ENCODE assay signal across 16 cellular contexts in the genomic region with DNA sequence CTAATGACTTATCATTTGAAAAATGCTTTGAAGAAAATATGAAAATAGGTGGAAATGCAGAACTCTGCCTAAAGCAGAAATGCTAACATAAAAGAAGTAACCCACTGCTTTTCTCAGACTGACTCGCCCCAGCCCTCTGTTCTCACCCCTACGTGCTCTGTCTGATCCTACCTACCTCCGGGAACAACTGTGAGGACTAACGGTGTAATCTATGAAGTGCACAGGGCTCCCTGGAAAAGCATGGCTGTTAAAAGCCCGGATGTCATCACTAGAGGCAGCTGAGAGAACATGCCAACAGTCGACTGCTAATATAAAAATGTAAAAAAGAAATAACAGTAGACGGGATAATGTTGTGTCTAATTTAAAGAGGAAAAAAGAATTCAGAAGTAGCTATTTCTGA.
A peak's percentile ranks its signal among the peaks of the same experiment; 100 is the strongest.
DNase-seq lines count a peak whose midpoint lies in the region; TF ChIP-seq lines count a peak whose summit lies in the region.
"Had no signal": no experiment of that assay in that cellular context is flagged by ENCODE, and none has a peak within 500 bp of the region (broad histone marks: within the 10 kb centered on the region; RNA-seq: fewer than 3 reads in every experiment).

No MANE protein-coding gene starts in this region.

- H3K4me2 ChIP-seq in GM23248 (ENCODE audit: unreplicated experiment) (peak overlapping the region; percentile 1), neural progenitor cell (no peak overlapping the region)

- H3K9me3 ChIP-seq in GM23248 (ENCODE audit: low read depth) (no peaks in the 10 kb centered on the region), neural progenitor cell (ENCODE audit: low read depth) (no peaks in the 10 kb centered on the region)
- H3K9me3 ChIP-seq: Peyer's patch had no signal

- H3K27me3 ChIP-seq in GM23248 (replicated peaks; ENCODE audit: insufficient read depth) (no peaks in the 10 kb centered on the region), neural progenitor cell (no peaks in the 10 kb centered on the region)
- H3K27me3 ChIP-seq: Peyer's patch had no signal

- in situ Hi-C loops in GM23248 (cut with MboI): no loop called here

- peak overlapping the region; percentile 1; the same call in 1 of the 2 replicates for H3K27ac ChIP-seq in GM23248
- H3K27ac ChIP-seq in neural progenitor cell: no peak overlapping the region
- H3K27ac ChIP-seq: C4-2B, Peyer's patch had no signal

- H3K4me3 Mint-ChIP-seq in neural progenitor cell (no peak overlapping the region), progenitor cell of endocrine pancreas (ENCODE audit: low read depth) (no peak overlapping the region)

- peaks cover 92% of the 10 kb centered on the region for H3K79me2 ChIP-seq in GM23248 (ENCODE audit: insufficient read depth)
- no peaks in the 10 kb centered on the region for H3K79me2 ChIP-seq in neural progenitor cell (ENCODE audit: low read depth)

- DNase-seq in GM23248 (peak; percentile 54), amniotic epithelial cell (ENCODE audit: low read depth) (peak; percentile 29), fibroblast of pulmonary artery (ENCODE audit: low read depth) (peak; percentile 42), neural progenitor cell (ENCODE audit: low spot score) (no peak), progenitor cell of endocrine pancreas (ENCODE audit: low spot score, unreplicated experiment) (no peak), NK-92 (lab: John Stamatoyannopoulos, UW; ENCODE audit: unreplicated experiment) (no peak)
- DNase-seq in activated CD4-positive, alpha-beta T cell treated with anti-CD3 and anti-CD28 coated beads for 1 hour: no peak
- DNase-seq: GF-D8, H7, NCI-H1105 treated with DMSO at 0.1 percent for 48 hours, NCI-H1694 treated with DMSO at 0.1 percent for 48 hours, NCI-H226, NCI-H524 treated with DMSO at 0.1 percent for 48 hours, Peyer's patch, SHP77 had no signal

- H3K9me2 ChIP-seq in GM23248 (ENCODE audit: insufficient read depth): no peaks in the 10 kb centered on the region

- H3K9me3 Mint-ChIP-seq in neural progenitor cell: peaks cover 3% of the 10 kb centered on the region
- H3K9me3 Mint-ChIP-seq in progenitor cell of endocrine pancreas (ENCODE audit: low read depth): peaks cover 5% of the 10 kb centered on the region

- H3K27me3 Mint-ChIP-seq in neural progenitor cell (ENCODE audit: insufficient read depth, low read depth) (peaks cover 4% of the 10 kb centered on the region), progenitor cell of endocrine pancreas (no peaks in the 10 kb centered on the region)

- H3F3A ChIP-seq in GM23248 (ENCODE audit: insufficient read depth): peaks cover 38% of the 10 kb centered on the region
- H3F3A ChIP-seq in neural progenitor cell (ENCODE audit: low read depth): no peaks in the 10 kb centered on the region

- H2AFZ ChIP-seq in GM23248: 0 out of 2 replicates have a peak overlapping the region, but pooled peaks have one; percentile 7
- H2AFZ ChIP-seq in neural progenitor cell (replicated peaks): no peak overlapping the region

- H3K4me1 ChIP-seq in GM23248 (ENCODE audit: insufficient read depth): peaks cover 42% of the 10 kb centered on the region
- peaks cover 16% of the 10 kb centered on the region for H3K4me1 ChIP-seq in neural progenitor cell
- H3K4me1 ChIP-seq: Peyer's patch had no signal

- H3K9ac ChIP-seq in GM23248: no peak overlapping the region
- no peak overlapping the region for H3K9ac ChIP-seq in neural progenitor cell

- H3K4me3 ChIP-seq in GM23248 (no peak overlapping the region), fibroblast of pulmonary artery (replicated peaks; ENCODE audit: low read depth, low read length) (no peak overlapping the region), neural progenitor cell (no peak overlapping the region)
- H3K4me3 ChIP-seq: Peyer's patch had no signal

- H3K27ac Mint-ChIP-seq in neural progenitor cell (peak overlapping the region; percentile 18), progenitor cell of endocrine pancreas (no peak overlapping the region)

- H4K20me1 ChIP-seq in GM23248 (ENCODE audit: insufficient read depth) (no peaks in the 10 kb centered on the region), neural progenitor cell (ENCODE audit: low read depth) (no peaks in the 10 kb centered on the region)

- TF ChIP-seq CTCF in fibroblast of pulmonary artery (IDR thresholded peaks at IDR 0.05; ENCODE audit: low read length, missing control alignments) (no peak), neural progenitor cell (IDR thresholded peaks at IDR 0.05) (no peak), progenitor cell of endocrine pancreas (IDR thresholded peaks at IDR 0.05; ENCODE audit: unreplicated experiment) (no peak)

- 41 to 44% methylated on average over 7 of the region's 7 CpGs for WGBS in GM23248 (ENCODE audit: low coverage in 1 of 2, low lambda C conversion rate in 2 of 2, missing lambda C conversion rate in 2 of 2), 2 experiments

- H3K36me3 ChIP-seq in GM23248 (ENCODE audit: low read depth): no peaks in the 10 kb centered on the region
- no peaks in the 10 kb centered on the region for H3K36me3 ChIP-seq in neural progenitor cell
- H3K36me3 ChIP-seq: Peyer's patch had no signal

- no peaks in the 10 kb centered on the region for H3K36me3 Mint-ChIP-seq in neural progenitor cell
- no peaks in the 10 kb centered on the region for H3K36me3 Mint-ChIP-seq in progenitor cell of endocrine pancreas (ENCODE audit: insufficient read depth)

- H3K4me1 Mint-ChIP-seq in neural progenitor cell: peaks cover 27% of the 10 kb centered on the region
- H3K4me1 Mint-ChIP-seq in progenitor cell of endocrine pancreas (ENCODE audit: low read depth): peaks cover 6% of the 10 kb centered on the region

Comparison
In these comparisons a context has a peak if more than half of its experiments do, and no peak if none do; other contexts are left out.
1. DNase-seq: peak in GM23248 (single experiment), amniotic epithelial cell (single experiment) and fibroblast of pulmonary artery (single experiment); none in neural progenitor cell (single experiment), progenitor cell of endocrine pancreas (single experiment), NK-92 (single experiment) and activated CD4-positive, alpha-beta T cell treated with anti-CD3 and anti-CD28 coated beads for 1 hour (single experiment).